In the genomic region with DNA sequence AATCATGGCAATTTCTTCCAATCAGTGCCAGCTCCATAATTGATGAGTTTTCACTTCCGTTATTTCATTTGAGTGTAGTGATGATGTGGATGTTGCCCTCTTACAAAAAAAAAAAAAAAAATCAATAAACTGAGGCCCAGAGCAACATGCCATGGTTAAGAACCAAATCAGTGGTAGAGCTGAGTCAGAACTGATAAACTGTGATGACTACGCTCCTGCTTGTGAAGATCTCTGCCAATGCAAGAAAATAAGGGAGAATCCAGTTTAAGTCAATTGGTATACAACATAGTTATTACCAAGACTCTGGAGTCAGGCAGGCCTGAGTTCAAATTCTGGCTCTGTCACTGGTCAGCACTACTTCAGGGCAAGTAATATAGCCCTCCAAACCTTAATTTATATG, we compare ENCODE assay signal across 1 cellular context.
TF ChIP-seq lines count a peak whose summit lies in the region.

No MANE protein-coding gene starts in this region.

TF ChIP-seq in SK-N-SH treated with all-trans-retinoic acid at 6 μM for 48 hours, 23 proteins besides CTCF, POLR2A, EP300 and RAD21 (continued from another document):
- no peak for TF ChIP-seq ARNTL (CRISPR knock-in tag; IDR thresholded peaks at IDR 0.05; ENCODE audit: borderline replicate concordance, low read depth)
- no peak for TF ChIP-seq OSR1 (CRISPR knock-in tag; IDR thresholded peaks at IDR 0.05)
- no peak for TF ChIP-seq TCF4 (CRISPR knock-in tag; IDR thresholded peaks at IDR 0.05; ENCODE audit: borderline replicate concordance)
- no peak for TF ChIP-seq ZNF8 (CRISPR knock-in tag; IDR thresholded peaks at IDR 0.05)
- no peak for TF ChIP-seq RARB (CRISPR knock-in tag; IDR thresholded peaks at IDR 0.05)
- TF ChIP-seq, protein P1, sequence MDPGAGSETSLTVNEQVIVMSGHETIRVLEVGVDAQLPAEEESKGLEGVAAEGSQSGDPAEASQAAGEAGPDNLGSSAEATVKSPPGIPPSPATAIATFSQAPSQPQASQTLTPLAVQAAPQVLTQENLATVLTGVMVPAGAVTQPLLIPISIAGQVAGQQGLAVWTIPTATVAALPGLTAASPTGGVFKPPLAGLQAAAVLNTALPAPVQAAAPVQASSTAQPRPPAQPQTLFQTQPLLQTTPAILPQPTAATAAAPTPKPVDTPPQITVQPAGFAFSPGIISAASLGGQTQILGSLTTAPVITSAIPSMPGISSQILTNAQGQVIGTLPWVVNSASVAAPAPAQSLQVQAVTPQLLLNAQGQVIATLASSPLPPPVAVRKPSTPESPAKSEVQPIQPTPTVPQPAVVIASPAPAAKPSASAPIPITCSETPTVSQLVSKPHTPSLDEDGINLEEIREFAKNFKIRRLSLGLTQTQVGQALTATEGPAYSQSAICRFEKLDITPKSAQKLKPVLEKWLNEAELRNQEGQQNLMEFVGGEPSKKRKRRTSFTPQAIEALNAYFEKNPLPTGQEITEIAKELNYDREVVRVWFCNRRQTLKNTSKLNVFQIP (CRISPR knock-in tag; IDR thresholded peaks at IDR 0.05; ENCODE audit: borderline replicate concordance, low read depth), result no peak
- no peak for TF ChIP-seq BACH2 (CRISPR knock-in tag; IDR thresholded peaks at IDR 0.05; ENCODE audit: borderline replicate concordance)
- no peak for TF ChIP-seq SNAI2 (CRISPR knock-in tag; IDR thresholded peaks at IDR 0.05)
- no peak for TF ChIP-seq ZNF565 (CRISPR knock-in tag; conservative IDR thresholded peaks at IDR 0.05; ENCODE audit: low read depth)
- TF ChIP-seq PPARA (CRISPR knock-in tag; IDR thresholded peaks at IDR 0.05; ENCODE audit: borderline replicate concordance), result no peak
- no peak for TF ChIP-seq CSDC2 (CRISPR knock-in tag; IDR thresholded peaks at IDR 0.05)
- TF ChIP-seq, protein P2, sequence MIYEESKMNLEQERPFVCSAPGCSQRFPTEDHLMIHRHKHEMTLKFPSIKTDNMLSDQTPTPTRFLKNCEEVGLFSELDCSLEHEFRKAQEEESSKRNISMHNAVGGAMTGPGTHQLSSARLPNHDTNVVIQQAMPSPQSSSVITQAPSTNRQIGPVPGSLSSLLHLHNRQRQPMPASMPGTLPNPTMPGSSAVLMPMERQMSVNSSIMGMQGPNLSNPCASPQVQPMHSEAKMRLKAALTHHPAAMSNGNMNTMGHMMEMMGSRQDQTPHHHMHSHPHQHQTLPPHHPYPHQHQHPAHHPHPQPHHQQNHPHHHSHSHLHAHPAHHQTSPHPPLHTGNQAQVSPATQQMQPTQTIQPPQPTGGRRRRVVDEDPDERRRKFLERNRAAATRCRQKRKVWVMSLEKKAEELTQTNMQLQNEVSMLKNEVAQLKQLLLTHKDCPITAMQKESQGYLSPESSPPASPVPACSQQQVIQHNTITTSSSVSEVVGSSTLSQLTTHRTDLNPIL (CRISPR knock-in tag; IDR thresholded peaks at IDR 0.05; ENCODE audit: low read depth), result no peak
